Comparison of ENCODE assay signal across 1 cellular context in genomic region chr7:44123190-44124003, GRCh38.
A peak's percentile ranks its signal among the peaks of the same experiment; 100 is the strongest.
TF ChIP-seq lines count a peak whose summit lies in the region.

Gene POLD2 (minus strand): TSS chr7:44123548. CDS start chr7:44122053, 1,495 bp downstream.

TF ChIP-seq in K562, 482 proteins besides CTCF, POLR2A, EP300 and RAD21 (continued from another document):
- TF ChIP-seq TAF1 (IDR thresholded peaks at IDR 0.05; ENCODE audit: control insufficient read depth, extremely low read depth, insufficient read depth, low read length, severe bottlenecking) (peak; percentile 40), ZFPM2 (CRISPR knock-in tag; IDR thresholded peaks at IDR 0.05) (no peak), HOXB6 (CRISPR knock-in tag; IDR thresholded peaks at IDR 0.05; ENCODE audit: borderline replicate concordance) (no peak), ATF1 (CRISPR knock-in tag; IDR thresholded peaks at IDR 0.05) (peak; percentile 56), ATF1 (tag; IDR thresholded peaks at IDR 0.05) (peak; percentile 92), SAP30 (IDR thresholded peaks at IDR 0.05; ENCODE audit: borderline replicate concordance, insufficient read depth, low read depth, low read length, poor library complexity, severe bottlenecking) (peak; percentile 84), BRD9 (IDR thresholded peaks at IDR 0.05; ENCODE audit: low read depth, partially characterized antibody) (no peak), ZNF77 (CRISPR knock-in tag; IDR thresholded peaks at IDR 0.05) (no peak), ZNF512 (tag; IDR thresholded peaks at IDR 0.05) (no peak), ZBTB11 (CRISPR knock-in tag; IDR thresholded peaks at IDR 0.05) (no peak; a peak in 1 of 6 replicates), ERF (CRISPR knock-in tag; IDR thresholded peaks at IDR 0.05) (peak; percentile 30; the same call in 1 of the 2 replicates), BDP1 (IDR thresholded peaks at IDR 0.05; ENCODE audit: insufficient read depth, insufficient read length) (no peak), RNF219 (CRISPR knock-in tag; IDR thresholded peaks at IDR 0.05) (no peak), IFI16 (CRISPR knock-in tag; IDR thresholded peaks at IDR 0.05) (no peak), GTF2A2 (tag; IDR thresholded peaks at IDR 0.05) (no peak), POLR2AphosphoS5 (IDR thresholded peaks at IDR 0.05; ENCODE audit: control insufficient read depth, insufficient read depth, low read depth, low read length) (peak; percentile 55), MCM2 (IDR thresholded peaks at IDR 0.05; ENCODE audit: low read depth) (no peak), TFAM (CRISPR knock-in tag; conservative IDR thresholded peaks at IDR 0.05) (no peak), CHD2 (IDR thresholded peaks at IDR 0.05; ENCODE audit: low read depth, low read length) (peak; percentile 62), PATZ1 (CRISPR knock-in tag; IDR thresholded peaks at IDR 0.05; ENCODE audit: borderline replicate concordance) (no peak), HES1 (IDR thresholded peaks at IDR 0.05; ENCODE audit: low read depth) (no peak), FOXP1 (CRISPR knock-in tag; IDR thresholded peaks at IDR 0.05) (no peak), ZC3H4 (CRISPR knock-in tag; IDR thresholded peaks at IDR 0.05; ENCODE audit: borderline replicate concordance) (no peak), NR3C1 (CRISPR knock-in tag; IDR thresholded peaks at IDR 0.05) (no peak), NCOR1 (IDR thresholded peaks at IDR 0.05) (no peak), CBX5 (IDR thresholded peaks at IDR 0.05; ENCODE audit: borderline replicate concordance, low read depth) (no peak), PRMT5 (CRISPR knock-in tag; IDR thresholded peaks at IDR 0.05) (no peak), PCBP2 (IDR thresholded peaks at IDR 0.05; ENCODE audit: low read depth, low read length, poor library complexity, severe bottlenecking) (no peak), MCM5 (IDR thresholded peaks at IDR 0.05; ENCODE audit: low read depth) (no peak), HDAC2 (IDR thresholded peaks at IDR 0.05) (no peak), ZNF431 (CRISPR knock-in tag; IDR thresholded peaks at IDR 0.05) (no peak), ZNF586 (CRISPR knock-in tag; conservative IDR thresholded peaks at IDR 0.05) (no peak), ZKSCAN3 (CRISPR knock-in tag; IDR thresholded peaks at IDR 0.05) (no peak), SIRT6 (IDR thresholded peaks at IDR 0.05; ENCODE audit: low read depth, low read length) (no peak), GATA2 (CRISPR knock-in tag; IDR thresholded peaks at IDR 0.05) (no peak), SMAD2 (IDR thresholded peaks at IDR 0.05; ENCODE audit: low read depth, low read length) (no peak), CREBBP (IDR thresholded peaks at IDR 0.05; ENCODE audit: low read depth, low read length) (no peak), NR4A1 (CRISPR knock-in tag; IDR thresholded peaks at IDR 0.05) (no peak), NR4A1 (tag; IDR thresholded peaks at IDR 0.05) (no peak), NFIC (IDR thresholded peaks at IDR 0.05) (peak; percentile 5; the same call in 1 of the 2 replicates)
- TF ChIP-seq, protein P1, sequence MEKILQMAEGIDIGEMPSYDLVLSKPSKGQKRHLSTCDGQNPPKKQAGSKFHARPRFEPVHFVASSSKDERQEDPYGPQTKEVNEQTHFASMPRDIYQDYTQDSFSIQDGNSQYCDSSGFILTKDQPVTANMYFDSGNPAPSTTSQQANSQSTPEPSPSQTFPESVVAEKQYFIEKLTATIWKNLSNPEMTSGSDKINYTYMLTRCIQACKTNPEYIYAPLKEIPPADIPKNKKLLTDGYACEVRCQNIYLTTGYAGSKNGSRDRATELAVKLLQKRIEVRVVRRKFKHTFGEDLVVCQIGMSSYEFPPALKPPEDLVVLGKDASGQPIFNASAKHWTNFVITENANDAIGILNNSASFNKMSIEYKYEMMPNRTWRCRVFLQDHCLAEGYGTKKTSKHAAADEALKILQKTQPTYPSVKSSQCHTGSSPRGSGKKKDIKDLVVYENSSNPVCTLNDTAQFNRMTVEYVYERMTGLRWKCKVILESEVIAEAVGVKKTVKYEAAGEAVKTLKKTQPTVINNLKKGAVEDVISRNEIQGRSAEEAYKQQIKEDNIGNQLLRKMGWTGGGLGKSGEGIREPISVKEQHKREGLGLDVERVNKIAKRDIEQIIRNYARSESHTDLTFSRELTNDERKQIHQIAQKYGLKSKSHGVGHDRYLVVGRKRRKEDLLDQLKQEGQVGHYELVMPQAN (IDR thresholded peaks at IDR 0.05; ENCODE audit: borderline replicate concordance), result peak; percentile 89
- TF ChIP-seq, protein P2, sequence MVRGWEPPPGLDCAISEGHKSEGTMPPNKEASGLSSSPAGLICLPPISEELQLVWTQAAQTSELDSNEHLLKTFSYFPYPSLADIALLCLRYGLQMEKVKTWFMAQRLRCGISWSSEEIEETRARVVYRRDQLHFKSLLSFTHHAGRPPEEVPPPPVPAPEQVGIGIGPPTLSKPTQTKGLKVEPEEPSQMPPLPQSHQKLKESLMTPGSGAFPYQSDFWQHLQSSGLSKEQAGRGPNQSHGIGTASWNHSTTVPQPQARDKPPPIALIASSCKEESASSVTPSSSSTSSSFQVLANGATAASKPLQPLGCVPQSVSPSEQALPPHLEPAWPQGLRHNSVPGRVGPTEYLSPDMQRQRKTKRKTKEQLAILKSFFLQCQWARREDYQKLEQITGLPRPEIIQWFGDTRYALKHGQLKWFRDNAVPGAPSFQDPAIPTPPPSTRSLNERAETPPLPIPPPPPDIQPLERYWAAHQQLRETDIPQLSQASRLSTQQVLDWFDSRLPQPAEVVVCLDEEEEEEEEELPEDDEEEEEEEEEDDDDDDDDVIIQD (CRISPR knock-in tag; IDR thresholded peaks at IDR 0.05), result 0 out of 2 replicates have a peak, but pooled peaks have one; percentile 61
- TF ChIP-seq, protein P3, sequence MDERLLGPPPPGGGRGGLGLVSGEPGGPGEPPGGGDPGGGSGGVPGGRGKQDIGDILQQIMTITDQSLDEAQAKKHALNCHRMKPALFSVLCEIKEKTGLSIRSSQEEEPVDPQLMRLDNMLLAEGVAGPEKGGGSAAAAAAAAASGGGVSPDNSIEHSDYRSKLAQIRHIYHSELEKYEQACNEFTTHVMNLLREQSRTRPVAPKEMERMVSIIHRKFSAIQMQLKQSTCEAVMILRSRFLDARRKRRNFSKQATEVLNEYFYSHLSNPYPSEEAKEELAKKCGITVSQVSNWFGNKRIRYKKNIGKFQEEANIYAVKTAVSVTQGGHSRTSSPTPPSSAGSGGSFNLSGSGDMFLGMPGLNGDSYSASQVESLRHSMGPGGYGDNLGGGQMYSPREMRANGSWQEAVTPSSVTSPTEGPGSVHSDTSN (CRISPR knock-in tag; IDR thresholded peaks at IDR 0.05; ENCODE audit: low read depth), result peak; percentile 63
- TF ChIP-seq, protein P3 (tag; conservative IDR thresholded peaks at IDR 0.05; ENCODE audit: low read depth), result peak; percentile 84
